In genomic region chrX:15301924-15302323, GRCh38 we compare ENCODE assay signal across 9 cellular contexts. TPM values are rescaled to one million over a fixed set of nuclear protein-coding genes. Genes with fewer than 3 reads are reported as not detected.
A peak's percentile ranks its signal among the peaks of the same experiment; 100 is the strongest.
DNase-seq lines count a peak whose midpoint lies in the region; ATAC-seq and TF ChIP-seq lines count a peak whose summit lies in the region.
"Had no signal": no experiment of that assay in that cellular context is flagged by ENCODE, and none has a peak within 500 bp of the region (broad histone marks: within the 10 kb centered on the region; RNA-seq: fewer than 3 reads in every experiment).

No MANE protein-coding gene starts in this region.

- no peak overlapping the region for H3K4me2 ChIP-seq in PC-9

- H4K20me1 ChIP-seq in PC-9 (ENCODE audit: insufficient read depth) = no peaks in the 10 kb centered on the region

- no peak overlapping the region for H2AFZ ChIP-seq in PC-9

- H3K27ac ChIP-seq in PC-9 (no peak overlapping the region), esophagus squamous epithelium (no peak overlapping the region)
- H3K27ac ChIP-seq: C4-2B had no signal

- CTCF ChIA-PET in PC-9 (lab: Charles Lee) = no interaction called here

- ATAC-seq in left cardiac atrium (peak; percentile 76 to 87), GM19397 (IDR thresholded peaks at IDR 0.05; ENCODE audit: unreplicated experiment) (no peak)

- H3K9me3 ChIP-seq in PC-9 (ENCODE audit: insufficient read depth, low read depth) = no peaks in the 10 kb centered on the region
- H3K9me3 ChIP-seq in esophagus squamous epithelium = no peaks in the 10 kb centered on the region

- peaks cover 5% of the 10 kb centered on the region for H3K4me1 ChIP-seq in PC-9 (replicated peaks; ENCODE audit: insufficient read depth)
- no peaks in the 10 kb centered on the region for H3K4me1 ChIP-seq in esophagus squamous epithelium

- H3K9me2 ChIP-seq in PC-9 (ENCODE audit: insufficient read depth) = no peaks in the 10 kb centered on the region

- intact Hi-C loops in left cardiac atrium (cut with DNase I) = no loop called here
- intact Hi-C loops in PC-9 (cut with micrococcal nuclease; ENCODE audit: unreplicated experiment) = loop anchor here (5.0 kb wide), 1 partner anchor 265 kb away; no protein-coding TSS in a partner anchor
- intact Hi-C loops in esophagus squamous epithelium (cut with DNase I) = no loop called here

- peak; percentile 50 for DNase-seq in activated CD8-positive, alpha-beta memory T cell treated with anti-CD3 and anti-CD28 coated beads, Interleukin-2, amount 50 U/mL, for 48 hours
- DNase-seq in activated CD8-positive, alpha-beta memory T cell treated with anti-CD3 and anti-CD28 coated beads for 24 hours = no peak
- peak; percentile 59 for DNase-seq in SKM-1 treated with dmso at 0.1 percent for 144 hours (lab: John Stamatoyannopoulos, UW; ENCODE audit: unreplicated experiment)
- peak; percentile 56 for DNase-seq in left cardiac atrium
- DNase-seq in stromal cell of bone marrow (ENCODE audit: low read depth) = peak; percentile 29
- no peak for DNase-seq in PC-9
- no peak for DNase-seq in esophagus squamous epithelium (lab: John Stamatoyannopoulos, UW)

- H3F3A ChIP-seq in PC-9 (ENCODE audit: insufficient read depth, low read depth) = no peaks in the 10 kb centered on the region

- WGBS in esophagus squamous epithelium, 2 donors = 0 to 56% methylated on average over 1 to 2 of the region's 4 CpGs

- POLR2A ChIA-PET in PC-9 (lab: Charles Lee; ENCODE audit: unreplicated experiment) = no interaction called here

- no TSS peak for BruUV-seq in PC-9 (replicated peaks; lab: Mats Ljungman, UMichigan)

- H3K36me3 ChIP-seq in PC-9 (ENCODE audit: low read depth) (no peaks in the 10 kb centered on the region), esophagus squamous epithelium (no peaks in the 10 kb centered on the region)

- H3K79me2 ChIP-seq in PC-9 (ENCODE audit: low read depth) = no peaks in the 10 kb centered on the region

- H3K4me3 ChIP-seq in PC-9 = no peak overlapping the region
- no peak overlapping the region for H3K4me3 ChIP-seq in esophagus squamous epithelium

- no peak for TF ChIP-seq CTCF in PC-9 (conservative IDR thresholded peaks at IDR 0.05)
- TF ChIP-seq CTCF in esophagus squamous epithelium (IDR thresholded peaks at IDR 0.05) = no peak

- no peaks in the 10 kb centered on the region for H3K27me3 ChIP-seq in PC-9 (ENCODE audit: insufficient read depth, low read depth)
- H3K27me3 ChIP-seq in esophagus squamous epithelium = no peaks in the 10 kb centered on the region

- TF ChIP-seq POLR2A in esophagus squamous epithelium (IDR thresholded peaks at IDR 0.05) = no peak

RNA-seq across cellular contexts. Expression of gene ASB11, which starts 13.5 kb away (rescaled TPM):
- 10 to 100 TPM; 61.6 to 65.9 TPM for total RNA-seq in left cardiac atrium
- total RNA-seq in PC-9 (2021) = not detected in 2 replicates
- not detected for total RNA-seq in esophagus squamous epithelium

RNA-seq across cellular contexts. Expression of gene ASB9, which starts 32.0 kb away (rescaled TPM):
- total RNA-seq in left cardiac atrium (1 to 10 TPM; 1.3 to 1.4 TPM), PC-9 (2021) (5.7 and 5.8 TPM in 2 replicates), esophagus squamous epithelium (1 to 10 TPM in 3 of 4 donors, under 1 TPM in 1; 0.15 to 3.4 (median 1.3) TPM)

RNA-seq across cellular contexts. Expression of gene PIGA, which starts 33.4 kb away (rescaled TPM):
- total RNA-seq in left cardiac atrium (1 to 10 TPM; 2.9 to 6.3 TPM), PC-9 (2021) (9.0 and 15.3 TPM in 2 replicates), esophagus squamous epithelium (10 to 100 TPM in 3 of 4 donors, 1 to 10 TPM in 1; 10.0 to 22.5 (median 12.6) TPM)

Comparison
In these comparisons a context has a peak if more than half of its experiments do, and no peak if none do; other contexts are left out.
1. DNase-seq: peak in activated CD8-positive, alpha-beta memory T cell treated with anti-CD3 and anti-CD28 coated beads, Interleukin-2, amount 50 U/mL, for 48 hours (single experiment), SKM-1 treated with dmso at 0.1 percent for 144 hours (single experiment), left cardiac atrium (single experiment) and stromal cell of bone marrow (single experiment); none in activated CD8-positive, alpha-beta memory T cell treated with anti-CD3 and anti-CD28 coated beads for 24 hours (single experiment), PC-9 (0 of 2) and esophagus squamous epithelium (single experiment).
2. RNA of gene ASB11, which starts 13.5 kb away (total RNA-seq): 61.6 to 65.9 TPM in left cardiac atrium; not detected in PC-9 and not detected in esophagus squamous epithelium; every median in the first group is over 10 times any median in the second.